8 cellular contexts compared by ENCODE assay signal in the genomic region with DNA sequence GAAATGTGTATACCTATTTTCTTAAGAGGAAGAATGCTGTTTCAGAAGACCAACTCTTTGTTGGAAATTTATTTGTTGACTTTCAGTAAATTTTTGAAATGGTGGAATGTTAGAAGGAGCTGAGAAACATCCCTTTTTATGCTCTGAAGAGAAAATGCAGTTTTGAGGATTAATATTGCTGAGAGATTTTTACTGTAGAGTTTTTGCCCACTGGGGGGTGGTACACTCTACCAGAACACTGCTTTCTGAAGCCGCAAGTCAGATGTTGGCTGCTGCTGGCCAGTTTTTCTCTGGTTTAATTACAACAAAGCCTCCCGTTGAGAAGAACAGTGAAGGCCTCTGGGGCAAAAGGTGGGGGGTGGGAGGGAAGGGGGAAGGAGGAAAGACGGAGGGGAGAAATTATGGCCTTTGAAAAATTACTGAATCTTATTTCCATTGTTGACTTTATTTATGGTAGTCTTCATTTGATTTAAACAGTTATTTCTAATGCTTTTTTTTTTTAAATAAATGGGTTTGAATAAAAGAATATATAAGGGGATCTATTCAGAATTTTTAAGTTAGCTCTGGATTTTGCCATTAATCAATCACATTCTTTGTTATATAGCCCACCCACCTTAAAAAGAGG. TPM values are rescaled to one million over a fixed set of nuclear protein-coding genes. Genes with fewer than 3 reads are reported as not detected.
DNase-seq lines count a peak whose midpoint lies in the region; ATAC-seq and TF ChIP-seq lines count a peak whose summit lies in the region.

No MANE protein-coding gene starts in this region.

- H3K9ac ChIP-seq in mammary epithelial cell (ENCODE audit: insufficient read depth, low read length), result peak overlapping the region; percentile 100

- H3K27ac Mint-ChIP-seq in CD8-positive, alpha-beta memory T cell, result no peak overlapping the region
- H3K27ac Mint-ChIP-seq in naive thymus-derived CD4-positive, alpha-beta T cell, result no peak overlapping the region

- H4K20me1 ChIP-seq in mammary epithelial cell (ENCODE audit: insufficient read depth, low read length), result no peaks in the 10 kb centered on the region

- H2AFZ ChIP-seq in mammary epithelial cell (ENCODE audit: low read depth, low read length), result no peak overlapping the region

- H3K27ac ChIP-seq in mammary epithelial cell (ENCODE audit: insufficient read depth, low read depth, low read length), result peak overlapping the region; percentile 98
- no peak overlapping the region for H3K27ac ChIP-seq in lung (ENCODE audit: low read depth in 1 of 2, low read length in 1 of 2)
- no peak overlapping the region for H3K27ac ChIP-seq in CD8-positive, alpha-beta memory T cell (ENCODE audit: low read depth, low read length)
- H3K27ac ChIP-seq in naive thymus-derived CD4-positive, alpha-beta T cell (ENCODE audit: low read depth, low read length), result no peak overlapping the region

- H3K36me3 Mint-ChIP-seq in CD8-positive, alpha-beta memory T cell, result no peaks in the 10 kb centered on the region
- no peaks in the 10 kb centered on the region for H3K36me3 Mint-ChIP-seq in naive thymus-derived CD4-positive, alpha-beta T cell

- H3K36me3 ChIP-seq in mammary epithelial cell (ENCODE audit: insufficient read depth, low read length) (peaks cover 4% of the 10 kb centered on the region), lung (ENCODE audit: control insufficient read depth in 2 of 2, insufficient read depth in 2 of 2, low read length in 2 of 2) (no peaks in the 10 kb centered on the region)
- no peaks in the 10 kb centered on the region for H3K36me3 ChIP-seq in CD8-positive, alpha-beta memory T cell (ENCODE audit: insufficient read depth, low read length)
- H3K36me3 ChIP-seq in naive thymus-derived CD4-positive, alpha-beta T cell (ENCODE audit: control insufficient read depth in 2 of 3, insufficient read depth in 3 of 3, low read length in 3 of 3), result no peaks in the 10 kb centered on the region

- H3K4me1 ChIP-seq in mammary epithelial cell (ENCODE audit: insufficient read depth, low read length) (peaks cover 19% of the 10 kb centered on the region), lung (ENCODE audit: control insufficient read depth in 2 of 2, insufficient read depth in 2 of 2, low read length in 2 of 2) (no peaks in the 10 kb centered on the region)
- no peaks in the 10 kb centered on the region for H3K4me1 ChIP-seq in CD8-positive, alpha-beta memory T cell (ENCODE audit: insufficient read depth, low read length)
- no peaks in the 10 kb centered on the region for H3K4me1 ChIP-seq in naive thymus-derived CD4-positive, alpha-beta T cell (ENCODE audit: control insufficient read depth in 2 of 2, insufficient read depth in 2 of 2, low read length in 2 of 2)

- no peak overlapping the region for H3K4me3 Mint-ChIP-seq in CD8-positive, alpha-beta memory T cell
- no peak overlapping the region for H3K4me3 Mint-ChIP-seq in naive thymus-derived CD4-positive, alpha-beta T cell

- no TSS peak for BruUV-seq in mammary epithelial cell (replicated peaks; lab: Mats Ljungman, UMichigan)

- H3K4me2 ChIP-seq in mammary epithelial cell (ENCODE audit: insufficient read depth, low read depth, low read length), result peak overlapping the region; percentile 96

- H3K4me1 Mint-ChIP-seq in CD8-positive, alpha-beta memory T cell, result no peaks in the 10 kb centered on the region
- H3K4me1 Mint-ChIP-seq in naive thymus-derived CD4-positive, alpha-beta T cell, result no peaks in the 10 kb centered on the region

- H3K9me3 ChIP-seq in mammary epithelial cell (replicated peaks; ENCODE audit: insufficient read depth, low read length), result no peaks in the 10 kb centered on the region
- H3K9me3 ChIP-seq in lung (ENCODE audit: control insufficient read depth in 2 of 2, insufficient read depth in 1 of 2, low read length in 1 of 2), result no peaks in the 10 kb centered on the region
- H3K9me3 ChIP-seq in CD8-positive, alpha-beta memory T cell (ENCODE audit: low read length), result no peaks in the 10 kb centered on the region
- no peaks in the 10 kb centered on the region for H3K9me3 ChIP-seq in naive thymus-derived CD4-positive, alpha-beta T cell (ENCODE audit: control insufficient read depth in 2 of 3, low read length in 3 of 3)

- intact Hi-C loops in mammary epithelial cell (cut with micrococcal nuclease), result loop anchor here (1.0 to 10.0 kb wide), 6 partner anchors 45 to 1320 kb away; no protein-coding TSS in a partner anchor
- intact Hi-C loops in naive thymus-derived CD4-positive, alpha-beta T cell (cut with micrococcal nuclease), result no loop called here

- H3K4me3 ChIP-seq in mammary epithelial cell (replicated peaks in 1 of 3; ENCODE audit: insufficient read depth in 1 of 3, low read depth in 2 of 3, low read length in 3 of 3), result peak overlapping the region; percentile 81 to 100 (median 97)
- H3K4me3 ChIP-seq in lung, result no peak overlapping the region
- no peak overlapping the region for H3K4me3 ChIP-seq in CD8-positive, alpha-beta memory T cell (ENCODE audit: low read length)
- H3K4me3 ChIP-seq in naive thymus-derived CD4-positive, alpha-beta T cell (ENCODE audit: low read length), result no peak overlapping the region

- dilution Hi-C loops in mammary epithelial cell (cut with HindIII; ENCODE audit: low sequenced_read_pairs), result no loop called here

- POLR2A ChIA-PET in CD8-positive, alpha-beta memory T cell (lab: Charles Lee), result no interaction called here
- POLR2A ChIA-PET in naive thymus-derived CD4-positive, alpha-beta T cell (lab: Charles Lee), result no interaction called here

- CTCF ChIA-PET in mammary epithelial cell (lab: Charles Lee; ENCODE audit: low non-redundant PET), result interaction anchor here (0.6 to 0.9 kb wide), 4 partner anchors 13 to 1126 kb away, joined by 3 to 28 read pairs (median 6); no protein-coding TSS in a partner anchor
- CTCF ChIA-PET in CD8-positive, alpha-beta memory T cell (lab: Charles Lee), result no interaction called here
- CTCF ChIA-PET in naive thymus-derived CD4-positive, alpha-beta T cell (lab: Charles Lee), result no interaction called here

- no peaks in the 10 kb centered on the region for H3K27me3 Mint-ChIP-seq in CD8-positive, alpha-beta memory T cell
- no peaks in the 10 kb centered on the region for H3K27me3 Mint-ChIP-seq in naive thymus-derived CD4-positive, alpha-beta T cell

- no peak for ATAC-seq in lung (ENCODE audit: insufficient read depth, low FRiP score)
- no peak for ATAC-seq in GM18867 (IDR thresholded peaks at IDR 0.05; ENCODE audit: unreplicated experiment)
- no peak for ATAC-seq in naive thymus-derived CD4-positive, alpha-beta T cell

- peaks cover 3 to 34% (median 10%) of the 10 kb centered on the region in 5 donors for H3K9me3 Mint-ChIP-seq in CD8-positive, alpha-beta memory T cell
- peaks cover 0 to 5% (median 0%) of the 10 kb centered on the region in 11 donors for H3K9me3 Mint-ChIP-seq in naive thymus-derived CD4-positive, alpha-beta T cell

- DNase-seq in EH (ENCODE audit: low read depth) (peak; percentile 36), NCI-H2081 (lab: John Stamatoyannopoulos, UW) (peak; percentile 64 to 79), mammary epithelial cell (peak; percentile 70), lung (ENCODE audit: low spot score) (peak; percentile 47), UCSD-AML1 (lab: John Stamatoyannopoulos, UW; ENCODE audit: unreplicated experiment) (no peak)
- DNase-seq in CD8-positive, alpha-beta memory T cell, result no peak
- DNase-seq in naive thymus-derived CD4-positive, alpha-beta T cell, result no peak

- peaks cover 79% of the 10 kb centered on the region for H3K79me2 ChIP-seq in mammary epithelial cell (ENCODE audit: insufficient read depth, low read length)

- in situ Hi-C loops in mammary epithelial cell (cut with MboI; ENCODE audit: low sequenced_read_pairs in 2 of 2), result loop anchor here (10.0 to 25.0 kb wide), 10 partner anchors 140 to 1603 kb away; no protein-coding TSS in a partner anchor

- TF ChIP-seq CTCF in mammary epithelial cell (conservative IDR thresholded peaks at IDR 0.05 in 1 of 2, IDR thresholded peaks at IDR 0.05 in 1 of 2; ENCODE audit: extremely low read depth in 1 of 2, insufficient read depth in 1 of 2, low read depth in 1 of 2, low read length in 2 of 2) (peak; percentile 40 to 54), lung (IDR thresholded peaks at IDR 0.05; ENCODE audit: control extremely low read depth, extremely low read depth) (no peak)

- WGBS in mammary epithelial cell (ENCODE audit: low coverage, missing lambda C conversion rate), result no CpG with 5 or more reads among the region's 3 CpGs
- WGBS in lung, 2 donors, result 20 to 21% methylated on average over 3 of the region's 3 CpGs

- no peaks in the 10 kb centered on the region for H3K27me3 ChIP-seq in mammary epithelial cell (ENCODE audit: insufficient read depth, low read length)
- H3K27me3 ChIP-seq in lung (ENCODE audit: control insufficient read depth, insufficient read depth), result no peaks in the 10 kb centered on the region
- no peaks in the 10 kb centered on the region for H3K27me3 ChIP-seq in CD8-positive, alpha-beta memory T cell (ENCODE audit: insufficient read depth, low read length, poor library complexity, severe bottlenecking)
- H3K27me3 ChIP-seq in naive thymus-derived CD4-positive, alpha-beta T cell (ENCODE audit: control insufficient read depth in 2 of 2, insufficient read depth in 2 of 2, low read length in 2 of 2), result no peaks in the 10 kb centered on the region

RNA-seq across cellular contexts. Expression of a gene that starts 3.0 kb away (rescaled TPM):
- total RNA-seq in mammary epithelial cell (100 to 1,000 TPM in 1 of 2 donors, 10 to 100 TPM in 1; 83.4 to 194 TPM), lung (100 to 1,000 TPM in 1 of 2 donors, 10 to 100 TPM in 1; 56.9 to 144 TPM)
- polyA plus RNA-seq in mammary epithelial cell (81.5 TPM), lung (10 to 100 TPM; 23.5 to 40.8 TPM)
- 152 TPM for polyA minus RNA-seq in mammary epithelial cell
- not detected for total RNA-seq in CD8-positive, alpha-beta memory T cell
- polyA plus RNA-seq in CD8-positive, alpha-beta memory T cell, result not detected
- not detected for total RNA-seq in naive thymus-derived CD4-positive, alpha-beta T cell
- not detected for polyA plus RNA-seq in naive thymus-derived CD4-positive, alpha-beta T cell

Comparison
In these comparisons a context has a peak if more than half of its experiments do, and no peak if none do; other contexts are left out.
1. DNase-seq: peak in EH (single experiment), NCI-H2081 (2 of 2), mammary epithelial cell (single experiment) and lung (single experiment); none in CD8-positive, alpha-beta memory T cell (0 of 5), naive thymus-derived CD4-positive, alpha-beta T cell (0 of 9) and UCSD-AML1 (single experiment).
2. H3K4me3 ChIP-seq: peak in mammary epithelial cell (3 of 3); none in lung (single experiment), CD8-positive, alpha-beta memory T cell (single experiment) and naive thymus-derived CD4-positive, alpha-beta T cell (single experiment).
3. RNA of a gene that starts 3.0 kb away (total RNA-seq): 83.4 to 194 TPM in mammary epithelial cell and 56.9 to 144 TPM in lung; not detected in CD8-positive, alpha-beta memory T cell and not detected in naive thymus-derived CD4-positive, alpha-beta T cell; every median in the first group is over 10 times any median in the second.